Comparison of ENCODE assay signal across 28 cellular contexts in the genomic region with DNA sequence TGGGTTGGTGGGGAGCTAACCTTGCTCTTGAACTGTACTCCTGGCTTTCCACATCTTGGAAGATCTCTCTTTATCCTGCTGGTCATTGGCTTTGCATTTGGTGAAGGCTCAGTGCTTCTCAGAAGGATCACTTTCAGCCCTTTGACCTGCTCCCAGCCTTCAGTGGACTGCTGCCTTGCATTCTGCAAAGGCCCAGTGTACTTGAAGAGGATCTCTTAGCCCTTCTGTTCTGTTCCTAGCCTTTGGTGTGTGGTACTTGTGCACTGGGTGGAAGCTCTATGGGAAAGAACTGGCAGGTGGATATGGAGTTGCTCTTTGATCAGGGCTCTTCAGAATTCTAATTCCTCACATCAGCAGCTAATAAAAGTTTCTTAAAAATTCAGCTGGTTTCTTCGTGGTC. TPM values are rescaled to one million over a fixed set of nuclear protein-coding genes. Genes with fewer than 3 reads are reported as not detected.
DNase-seq lines count a peak whose midpoint lies in the region; ATAC-seq, FAIRE-seq and TF ChIP-seq lines count a peak whose summit lies in the region.
"Had no signal": no experiment of that assay in that cellular context is flagged by ENCODE, and none has a peak within 500 bp of the region (broad histone marks: within the 10 kb centered on the region; RNA-seq: fewer than 3 reads in every experiment).

No MANE protein-coding gene starts in this region.

- no peak overlapping the region for H3K4me2 ChIP-seq in OCI-LY7 (ENCODE audit: low read length)
- H3K4me2 ChIP-seq: neural progenitor cell had no signal

- TF ChIP-seq CTCF in OCI-LY7 (conservative IDR thresholded peaks at IDR 0.05; ENCODE audit: low read length) = no peak

- DNase-seq in GM19239 (ENCODE audit: insufficient read length, low spot score) = no peak
- peak; percentile 10 for DNase-seq in RCC 7860 (ENCODE audit: low spot score)
- DNase-seq in epithelial cell of prostate (ENCODE audit: low read depth, low spot score) = no peak
- peak; percentile 65 for DNase-seq in renal cortical epithelial cell (ENCODE audit: low read depth)
- no peak for DNase-seq in ecto neural progenitor cell (ENCODE audit: low spot score)
- no peak for DNase-seq in GDM1 (lab: John Stamatoyannopoulos, UW)
- DNase-seq in OCI-LY7 (ENCODE audit: low spot score) = no peak
- DNase-seq: activated CD4-positive, alpha-beta memory T cell treated with anti-CD3 and anti-CD28 coated beads, Interleukin-2, amount 10 ng/mL, durations not matched to agents 7 days and 5 days; activated CD4-positive, CD25-positive, alpha-beta regulatory T cell treated with anti-CD3 and anti-CD28 coated beads, Interleukin-2, amount 50 U/mL, for 72 hours; activated CD8-positive, alpha-beta memory T cell treated with anti-CD3 and anti-CD28 coated beads, Interleukin-2, amount 50 U/mL, for 48 hours; activated naive CD4-positive, alpha-beta T cell treated with Interleukin-2 at 50 U/mL for 16 hours; adrenal gland; DND-41; immature natural killer cell; NCI-H1694; NCI-H2171; NCI-H510A; right lobe of liver; stimulated activated CD4-positive, alpha-beta T cell treated with anti-CD3 and anti-CD28 coated beads, Interleukin-12 subunit alpha, Interleukin-12 subunit beta, amount 100 ng/mL, for 4 hours; stimulated activated CD4-positive, alpha-beta T cell treated with anti-CD3 and anti-CD28 coated beads, Interleukin-2, amount 100 ng/mL, for 48 hours; stimulated activated naive CD8-positive, alpha-beta T cell treated with anti-CD3 and anti-CD28 coated beads, Interleukin-15, amount 100 ng/mL, for 72 hours; T-helper 17 cell had no signal

- H3K4me3 ChIP-seq in OCI-LY7 (ENCODE audit: low read depth, low read length, poor library complexity, severe bottlenecking) = no peak overlapping the region
- H3K4me3 ChIP-seq: adrenal gland, HAP-1, neural progenitor cell, right lobe of liver, thoracic aorta had no signal

- no peaks in the 10 kb centered on the region for H3K79me2 ChIP-seq in OCI-LY7 (ENCODE audit: insufficient read depth, low read depth, low read length)

- POLR2A ChIA-PET in OCI-LY7 (lab: Charles Lee) = interaction anchor here (1.0 kb wide), 2 partner anchors 29 to 103 kb away, joined by 3 read pairs; no protein-coding TSS in a partner anchor

- peak overlapping the region; percentile 80 for H3K27ac ChIP-seq in epithelial cell of prostate
- no peak overlapping the region for H3K27ac ChIP-seq in OCI-LY7 (ENCODE audit: low read depth, low read length, poor library complexity, severe bottlenecking)
- H3K27ac ChIP-seq: adrenal gland, neural progenitor cell, right lobe of liver, thoracic aorta had no signal

- H4K20me1 ChIP-seq in OCI-LY7 (ENCODE audit: insufficient read depth, low read length) = no peaks in the 10 kb centered on the region

- no peaks in the 10 kb centered on the region for H3K9me3 ChIP-seq in OCI-LY7 (ENCODE audit: low read length)
- H3K9me3 ChIP-seq: adrenal gland, right lobe of liver, thoracic aorta had no signal

- no peaks in the 10 kb centered on the region for H3K36me3 ChIP-seq in OCI-LY7 (ENCODE audit: insufficient read depth, low read length)
- H3K36me3 ChIP-seq: adrenal gland, right lobe of liver, thoracic aorta had no signal

- FAIRE-seq in GM19239 (lab: Jason Lieb, UNC) (peak; percentile 23), RCC 7860 (lab: Jason Lieb, UNC) (no peak)
- FAIRE-seq: endothelial cell of umbilical vein had no signal

- CTCF ChIA-PET in OCI-LY7 (lab: Charles Lee; ENCODE audit: unreplicated experiment) = no interaction called here

- no peaks in the 10 kb centered on the region for H3K4me1 ChIP-seq in OCI-LY7 (ENCODE audit: insufficient read depth, low read length, poor library complexity, severe bottlenecking)
- H3K4me1 ChIP-seq: adrenal gland, HAP-1, neural progenitor cell had no signal

- intact Hi-C loops in OCI-LY7 (cut with micrococcal nuclease; ENCODE audit: unreplicated experiment) = no loop called here

- H2AFZ ChIP-seq in OCI-LY7 (ENCODE audit: low read length) = no peak overlapping the region
- H2AFZ ChIP-seq: neural progenitor cell had no signal

- no TSS peak for BruUV-seq in OCI-LY7 (replicated peaks; lab: Mats Ljungman, UMichigan)

- H3K9me2 ChIP-seq in OCI-LY7 (ENCODE audit: insufficient read depth, low read length) = no peaks in the 10 kb centered on the region

- ATAC-seq in HG02938 (IDR thresholded peaks at IDR 0.05; ENCODE audit: unreplicated experiment) = no peak
- ATAC-seq: left lobe of liver; stimulated activated naive CD8-positive, alpha-beta T cell treated with anti-CD3 and anti-CD28 coated beads, Interleukin-15, amount 100 ng/mL, for 72 hours; T-helper 17 cell had no signal

RNA-seq across cellular contexts. Expression of gene FGF2, which starts 46.5 kb away (rescaled TPM):
- 49.1 and 86.3 TPM in 2 replicates for total RNA-seq in renal cortical epithelial cell
- not detected in 2 replicates for total RNA-seq in OCI-LY7 (2014; rRNA removed; shearing (Covaris generic))
- 0.53 and 0.85 TPM in 2 replicates for total RNA-seq in OCI-LY7 (2022)

RNA-seq across cellular contexts. Expression of gene NUDT6, which starts 49.3 kb away (rescaled TPM):
- total RNA-seq in renal cortical epithelial cell = 9.6 and 10.0 TPM in 2 replicates
- total RNA-seq in OCI-LY7 (2014; rRNA removed; shearing (Covaris generic)) = 15.9 and 19.7 TPM in 2 replicates
- 15.4 and 18.3 TPM in 2 replicates for total RNA-seq in OCI-LY7 (2022)

Comparison
In these comparisons a context has a peak if more than half of its experiments do, and no peak if none do; other contexts are left out.
1. DNase-seq: peak in RCC 7860 (single experiment) and renal cortical epithelial cell (single experiment); none in GM19239 (single experiment), epithelial cell of prostate (single experiment), ecto neural progenitor cell (single experiment), GDM1 (single experiment) and OCI-LY7 (single experiment).
2. RNA of gene FGF2, which starts 46.5 kb away (total RNA-seq): 49.1 to 86.3 TPM in renal cortical epithelial cell; 0.53 to 0.85 TPM in OCI-LY7; every median in the first group is over 10 times any median in the second.